Comparison of ENCODE assay signal across 11 cellular contexts in the genomic region with DNA sequence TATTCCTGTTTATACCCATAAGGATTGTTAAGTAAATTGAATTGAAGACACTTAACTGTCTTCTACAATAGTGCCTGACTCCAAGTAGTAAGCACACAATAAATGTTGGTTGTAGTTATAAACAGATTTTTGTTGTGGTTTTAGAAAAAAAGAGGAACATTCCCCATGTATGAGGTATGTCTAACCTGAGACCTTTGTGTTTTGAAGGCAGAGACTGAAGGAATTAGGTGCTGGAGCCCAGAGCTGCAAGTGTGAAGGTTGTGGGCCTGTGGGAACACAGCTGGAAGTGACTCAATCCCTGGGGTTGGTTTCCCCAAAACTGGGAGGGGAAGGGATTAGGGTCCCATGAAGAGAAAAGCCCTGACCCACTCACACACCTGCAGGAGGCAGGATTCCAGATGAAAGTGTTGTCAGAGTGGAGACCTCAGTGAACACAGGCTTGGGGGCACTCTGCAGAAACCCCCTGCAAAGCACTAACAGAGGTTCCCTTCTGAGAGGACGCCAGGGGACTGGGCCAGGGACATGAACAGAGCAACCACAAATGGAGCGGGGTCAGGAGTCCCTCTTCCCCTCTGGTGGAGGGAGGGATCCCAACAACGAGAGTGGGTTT.
DNase-seq lines count a peak whose midpoint lies in the region; ATAC-seq and TF ChIP-seq lines count a peak whose summit lies in the region.
"Had no signal": no experiment of that assay in that cellular context is flagged by ENCODE, and none has a peak within 500 bp of the region (broad histone marks: within the 10 kb centered on the region; RNA-seq: fewer than 3 reads in every experiment).

No MANE protein-coding gene starts in this region.

- peaks cover 2 to 13% of the 10 kb centered on the region in 2 donors for H3K4me1 ChIP-seq in esophagus (ENCODE audit: control insufficient read depth in 2 of 2, insufficient read depth in 2 of 2, low read length in 1 of 2)

- H3K4me3 ChIP-seq in esophagus (ENCODE audit: low read depth in 1 of 2, low read length in 2 of 2): no peak overlapping the region

- peak in 1 of 4 experiments; percentile 19 for ATAC-seq in T-cell (replicated peaks in 1 of 4)
- peak; percentile 40 to 50 for ATAC-seq in stimulated activated naive B cell treated with anti-CD40 and anti-IgM and Interleukin-4, amounts not matched to agents 10 μg/mL and 1 μg/mL and 100 μg/mL, for 72 hours (replicated peaks)
- ATAC-seq in HG03354 (IDR thresholded peaks at IDR 0.05; ENCODE audit: poor library complexity, severe bottlenecking, unreplicated experiment): no peak
- ATAC-seq: Right ventricle myocardium inferior had no signal

- H3K27me3 Mint-ChIP-seq in HFFc6 (ENCODE audit: insufficient read depth) (peaks cover 7% of the 10 kb centered on the region), T-cell (no peaks in the 10 kb centered on the region)
- H3K27me3 Mint-ChIP-seq in stimulated activated naive B cell treated with anti-CD40 and anti-IgM and Interleukin-4, amounts not matched to agents 10 μg/mL and 1 μg/mL and 100 μg/mL, for 72 hours: no peaks in the 10 kb centered on the region

- no peaks in the 10 kb centered on the region for H3K27me3 ChIP-seq in esophagus (ENCODE audit: control insufficient read depth in 1 of 2, insufficient read depth in 2 of 2, low read length in 2 of 2)

- peak overlapping the region; percentile 46 to 81 for H3K27ac ChIP-seq in esophagus (ENCODE audit: low read depth in 2 of 2, low read length in 1 of 2)

- peak overlapping the region; percentile 67 for H3K27ac Mint-ChIP-seq in HFFc6
- peak overlapping the region; percentile 41 to 91 for H3K27ac Mint-ChIP-seq in T-cell
- peak overlapping the region; percentile 96 for H3K27ac Mint-ChIP-seq in stimulated activated naive B cell treated with anti-CD40 and anti-IgM and Interleukin-4, amounts not matched to agents 10 μg/mL and 1 μg/mL and 100 μg/mL, for 72 hours

- no peak; the same call in 1 of the 2 replicates for TF ChIP-seq CTCF in HFFc6 (IDR thresholded peaks at IDR 0.05)

- CTCF ChIA-PET in T-cell (lab: Charles Lee): interaction anchor here in 1 of 2 donors (0.6 to 0.7 kb wide), 2 partner anchors 16 to 42 kb away, joined by 3 to 4 read pairs; no protein-coding TSS in a partner anchor

- H3K4me3 Mint-ChIP-seq in HFFc6 (no peak overlapping the region), T-cell (peak overlapping the region in 2 of 3 donors; percentile 39 to 64)
- peak overlapping the region; percentile 40 to 49 for H3K4me3 Mint-ChIP-seq in stimulated activated naive B cell treated with anti-CD40 and anti-IgM and Interleukin-4, amounts not matched to agents 10 μg/mL and 1 μg/mL and 100 μg/mL, for 72 hours

- H3K36me3 ChIP-seq in esophagus (ENCODE audit: control insufficient read depth in 2 of 2, insufficient read depth in 2 of 2, low read length in 1 of 2): no peaks in the 10 kb centered on the region

- H3K9me3 Mint-ChIP-seq in HFFc6: peaks cover 6% of the 10 kb centered on the region
- H3K9me3 Mint-ChIP-seq in T-cell: peaks cover 0 to 7% (median 5%) of the 10 kb centered on the region in 3 donors
- no peaks in the 10 kb centered on the region for H3K9me3 Mint-ChIP-seq in stimulated activated naive B cell treated with anti-CD40 and anti-IgM and Interleukin-4, amounts not matched to agents 10 μg/mL and 1 μg/mL and 100 μg/mL, for 72 hours

- peak; percentile 33 for DNase-seq in HFFc6
- DNase-seq in T-cell: no peak
- no peak for DNase-seq in stimulated activated naive B cell treated with anti-CD40 and anti-IgM and Interleukin-4, amounts not matched to agents 10 μg/mL and 1 μg/mL and 100 μg/mL, for 72 hours
- DNase-seq in NCI-H146 treated with DMSO at 0.1 percent for 48 hours (lab: John Stamatoyannopoulos, UW; ENCODE audit: unreplicated experiment): no peak
- DNase-seq in NCI-H510A (lab: John Stamatoyannopoulos, UW): no peak
- DNase-seq: erythroblast; NCI-H1694 treated with DMSO at 0.1 percent for 48 hours; stimulated activated CD4-positive, alpha-beta T cell treated with anti-CD3 and anti-CD28 coated beads, Interleukin-4, amount 100 ng/mL, for 4 hours had no signal

- POLR2A ChIA-PET in T-cell (lab: Charles Lee): no interaction called here

- H3K4me1 Mint-ChIP-seq in HFFc6 (ENCODE audit: low read depth): peaks cover 60% of the 10 kb centered on the region
- peaks cover 76 to 89% (median 82%) of the 10 kb centered on the region in 3 donors for H3K4me1 Mint-ChIP-seq in T-cell
- H3K4me1 Mint-ChIP-seq in stimulated activated naive B cell treated with anti-CD40 and anti-IgM and Interleukin-4, amounts not matched to agents 10 μg/mL and 1 μg/mL and 100 μg/mL, for 72 hours: peaks cover 41 to 66% of the 10 kb centered on the region in 2 donors

- 45 to 62% methylated on average over 3 of the region's 3 CpGs for WGBS in esophagus, 2 donors

- H3K36me3 Mint-ChIP-seq in HFFc6 (ENCODE audit: low read depth): peaks cover 43% of the 10 kb centered on the region
- H3K36me3 Mint-ChIP-seq in T-cell: peaks cover 34% of the 10 kb centered on the region
- peaks cover 12 to 35% of the 10 kb centered on the region in 2 donors for H3K36me3 Mint-ChIP-seq in stimulated activated naive B cell treated with anti-CD40 and anti-IgM and Interleukin-4, amounts not matched to agents 10 μg/mL and 1 μg/mL and 100 μg/mL, for 72 hours

- H3K9me3 ChIP-seq in esophagus (ENCODE audit: control insufficient read depth in 2 of 2, insufficient read depth in 1 of 2, low read depth in 1 of 2, low read length in 1 of 2): no peaks in the 10 kb centered on the region
